Comparison of ENCODE assay signal across 10 cellular contexts in genomic region chr4:183960021-183960420, GRCh38. TPM values are rescaled to one million over a fixed set of nuclear protein-coding genes. Genes with fewer than 3 reads are reported as not detected.
DNase-seq lines count a peak whose midpoint lies in the region; ATAC-seq, FAIRE-seq and TF ChIP-seq lines count a peak whose summit lies in the region.
"Had no signal": no experiment of that assay in that cellular context is flagged by ENCODE, and none has a peak within 500 bp of the region (broad histone marks: within the 10 kb centered on the region; RNA-seq: fewer than 3 reads in every experiment).

No MANE protein-coding gene starts in this region.

- DNase-seq in A549 (ENCODE audit: low read depth in 1 of 2, low spot score in 1 of 2) = peak; percentile 17 to 39
- peak; percentile 31 for DNase-seq in NAMALWA (ENCODE audit: low spot score)
- DNase-seq in astrocyte of the spinal cord (ENCODE audit: low read depth, low spot score) = peak; percentile 76
- DNase-seq in inferior parietal cortex (ENCODE audit: extremely low spot score) = peak; percentile 98
- peak; percentile 49 for DNase-seq in ureter (ENCODE audit: low spot score)
- DNase-seq in vagina (ENCODE audit: extremely low spot score in 2 of 2) = no peak
- no peak for DNase-seq in GM20000 (ENCODE audit: low spot score)
- DNase-seq in activated T-cell treated with anti-CD3 and anti-CD28 coated beads, Interleukin-2, amount 50 U/mL, for 48 hours = no peak

- POLR2A ChIA-PET in A549 (lab: Yijun Ruan, JAX) = interaction anchor here (0.8 kb wide), 1 partner anchor 28 kb away, joined by 3 read pairs; no protein-coding TSS in a partner anchor

- no peak for TF ChIP-seq RAD21 in A549 (conservative IDR thresholded peaks at IDR 0.05 in 1 of 2, IDR thresholded peaks at IDR 0.05 in 1 of 2)

- 77% methylated on average over 8 of the region's 8 CpGs for WGBS in A549 (ENCODE audit: missing lambda C conversion rate)

- TF ChIP-seq CTCF in A549 (IDR thresholded peaks at IDR 0.05) = no peak
- no peak for TF ChIP-seq CTCF in astrocyte of the spinal cord (IDR thresholded peaks at IDR 0.05; ENCODE audit: low read depth, low read length)
- no peak for TF ChIP-seq CTCF in vagina (IDR thresholded peaks at IDR 0.05)
- no peak for TF ChIP-seq CTCF in GM20000 (IDR thresholded peaks at IDR 0.05; ENCODE audit: extremely low read depth, missing control alignments)

- in situ Hi-C loops in astrocyte of the spinal cord (cut with HindIII; ENCODE audit: low sequenced_read_pairs) = no loop called here

- intact Hi-C loops in vagina (cut with DNase I) = no loop called here

- CTCF ChIA-PET in A549 (lab: Yijun Ruan, JAX) = no interaction called here

- H3K4me3 ChIP-seq in A549 (no peak overlapping the region), astrocyte of the spinal cord (ENCODE audit: low read depth, low read length) (peak overlapping the region; percentile 18), vagina (peak overlapping the region in 1 of 2 donors; percentile 3)
- H3K4me3 ChIP-seq: BLaER1, SJSA1 had no signal

- H3K9me3 ChIP-seq in A549 (no peaks in the 10 kb centered on the region), vagina (no peaks in the 10 kb centered on the region)
- H3K9me3 ChIP-seq: BLaER1, SJSA1 had no signal

- H3K4me1 ChIP-seq in A549 = no peaks in the 10 kb centered on the region
- H3K4me1 ChIP-seq in vagina = peaks cover 14% of the 10 kb centered on the region
- H3K4me1 ChIP-seq: SJSA1 had no signal

- no peak for TF ChIP-seq POLR2A in A549 (IDR thresholded peaks at IDR 0.05; ENCODE audit: low read length)
- TF ChIP-seq POLR2A in vagina (IDR thresholded peaks at IDR 0.05) = no peak

- ATAC-seq in A549 = peak; percentile 43 to 64; a peak in 3 of 6 replicates

- H3K4me2 ChIP-seq in A549 = peak overlapping the region; percentile 6; the same call in 1 of the 3 replicates
- H3K4me2 ChIP-seq: BLaER1 had no signal

- H3K36me3 ChIP-seq in vagina = no peaks in the 10 kb centered on the region
- H3K36me3 ChIP-seq: BLaER1, SJSA1 had no signal

- no peak for FAIRE-seq in A549 (lab: Jason Lieb, UNC)

- no peaks in the 10 kb centered on the region for H3K27me3 ChIP-seq in vagina
- H3K27me3 ChIP-seq: BLaER1 had no signal

- TF ChIP-seq EP300 in A549 (IDR thresholded peaks at IDR 0.05) = no peak

- H3K27ac ChIP-seq in A549 (no peak overlapping the region), vagina (no peak overlapping the region)
- H3K27ac ChIP-seq: BLaER1, SJSA1 had no signal

TF ChIP-seq in A549, 52 proteins besides CTCF, POLR2A, EP300 and RAD21:
- TF ChIP-seq PBX3 (IDR thresholded peaks at IDR 0.05) = no peak
- TF ChIP-seq HES2 (IDR thresholded peaks at IDR 0.05) = no peak
- no peak for TF ChIP-seq CHD4 (IDR thresholded peaks at IDR 0.05; ENCODE audit: borderline replicate concordance)
- TF ChIP-seq MAFK (IDR thresholded peaks at IDR 0.05; ENCODE audit: partially characterized antibody) = no peak
- TF ChIP-seq FOXS1 (CRISPR knock-in tag; IDR thresholded peaks at IDR 0.05) = no peak
- TF ChIP-seq HOXB13 (CRISPR knock-in tag; IDR thresholded peaks at IDR 0.05; ENCODE audit: low read depth) = no peak
- TF ChIP-seq RFX5 (IDR thresholded peaks at IDR 0.05) = no peak
- TF ChIP-seq, protein P1, sequence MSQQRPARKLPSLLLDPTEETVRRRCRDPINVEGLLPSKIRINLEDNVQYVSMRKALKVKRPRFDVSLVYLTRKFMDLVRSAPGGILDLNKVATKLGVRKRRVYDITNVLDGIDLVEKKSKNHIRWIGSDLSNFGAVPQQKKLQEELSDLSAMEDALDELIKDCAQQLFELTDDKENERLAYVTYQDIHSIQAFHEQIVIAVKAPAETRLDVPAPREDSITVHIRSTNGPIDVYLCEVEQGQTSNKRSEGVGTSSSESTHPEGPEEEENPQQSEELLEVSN (IDR thresholded peaks at IDR 0.05; ENCODE audit: borderline replicate concordance, low read depth) = no peak

RNA-seq across cellular contexts. Expression of gene STOX2, which starts 54.9 kb away (rescaled TPM):
- polyA plus RNA-seq in A549 (2011; rRNA removed) (5.2 and 7.0 TPM in 2 replicates), A549 (2017; fragmentation: RNase III; extraction: RNeasy Plus Mini Kit Qiagen cat#74134 plus additional on column Dnase treatment) (2.2 to 2.7 TPM (median 2.5 TPM) in 3 replicates)
- 2.3 and 2.6 TPM in 2 replicates for polyA plus RNA-seq in A549 (2012; cell fraction: cytosol; rRNA removed)
- 4.1 and 4.3 TPM in 2 replicates for polyA plus RNA-seq in A549 (2012; cell fraction: nucleus; rRNA removed)
- polyA minus RNA-seq in A549 (2011; rRNA and poly(A)+ RNA removed) = 29.8 and 43.3 TPM in 2 replicates
- total RNA-seq in ureter (38.1 TPM), vagina (11.5 TPM)

Comparison
In these comparisons a context has a peak if more than half of its experiments do, and no peak if none do; other contexts are left out.
1. DNase-seq: peak in A549 (2 of 2), NAMALWA (single experiment), astrocyte of the spinal cord (single experiment), inferior parietal cortex (single experiment) and ureter (single experiment); none in vagina (0 of 2), GM20000 (single experiment) and activated T-cell treated with anti-CD3 and anti-CD28 coated beads, Interleukin-2, amount 50 U/mL, for 48 hours (0 of 2).